ENCODE assay signal across 9 cellular contexts in the genomic region with DNA sequence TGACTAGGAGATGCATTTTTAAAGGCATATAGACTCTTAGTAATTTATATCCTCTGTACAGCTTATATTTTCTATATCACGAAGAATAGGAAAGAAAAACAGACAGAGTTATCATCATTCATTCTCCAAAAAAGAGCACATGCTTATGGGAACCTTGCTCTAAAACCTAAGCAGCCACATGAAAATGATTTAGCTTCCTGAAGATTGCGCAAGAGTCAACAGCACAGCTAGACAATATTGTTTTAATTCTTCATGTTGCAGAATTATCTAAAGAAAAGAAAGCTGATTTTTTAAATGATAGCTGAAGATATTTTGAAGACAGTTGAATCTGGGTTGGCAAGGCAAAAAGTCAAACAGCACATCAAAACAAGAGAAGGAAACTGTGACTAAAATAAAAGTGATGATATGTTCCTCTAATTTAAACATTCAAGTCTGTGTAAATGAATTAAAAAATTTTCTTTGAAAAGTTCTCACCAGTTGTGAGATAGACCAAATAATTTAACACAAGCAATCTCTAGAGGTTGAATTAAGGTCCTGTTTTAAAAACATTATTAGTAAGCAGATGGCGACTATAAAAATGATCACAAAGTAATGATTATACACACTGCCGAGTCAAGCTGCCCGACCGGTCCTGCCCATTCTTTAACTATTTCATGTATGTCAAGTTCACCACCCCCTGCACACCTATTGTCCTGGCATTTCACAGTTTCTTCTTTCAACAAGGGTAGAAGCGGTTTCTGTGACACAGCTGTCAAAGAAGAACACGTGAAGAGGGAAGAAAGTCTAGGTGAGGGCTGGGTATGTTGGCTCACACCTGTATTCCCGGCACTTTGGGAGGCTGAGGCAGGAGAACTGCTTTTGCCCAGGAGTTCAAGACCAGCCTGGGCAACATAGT.
A peak's percentile ranks its signal among the peaks of the same experiment; 100 is the strongest.
DNase-seq lines count a peak whose midpoint lies in the region; ATAC-seq, FAIRE-seq and TF ChIP-seq lines count a peak whose summit lies in the region.
"Had no signal": no experiment of that assay in that cellular context is flagged by ENCODE, and none has a peak within 500 bp of the region (broad histone marks: within the 10 kb centered on the region; RNA-seq: fewer than 3 reads in every experiment).

No MANE protein-coding gene starts in this region.

- no TSS peak for BruUV-seq in endothelial cell of umbilical vein (replicated peaks; lab: Mats Ljungman, UMichigan)

- no peaks in the 10 kb centered on the region for H3K27me3 ChIP-seq in RWPE2 (ENCODE audit: insufficient read depth, poor library complexity, severe bottlenecking)
- H3K27me3 ChIP-seq in endothelial cell of umbilical vein (ENCODE audit: control insufficient read depth in 2 of 2, insufficient read depth in 2 of 2, low read length in 2 of 2) = peaks cover 0 to 3% of the 10 kb centered on the region in 2 experiments

- H3K9me3 ChIP-seq in RWPE2 (ENCODE audit: severe bottlenecking) (no peaks in the 10 kb centered on the region), endothelial cell of umbilical vein (replicated peaks; ENCODE audit: control insufficient read depth, insufficient read depth, low read length) (no peaks in the 10 kb centered on the region)

- CTCF ChIA-PET in endothelial cell of umbilical vein (lab: Charles Lee) = interaction anchor here (1.0 to 1.2 kb wide), 3 partner anchors 9 to 184 kb away, joined by 3 to 4 read pairs (median 4); no protein-coding TSS in a partner anchor

- H3K27me3 Mint-ChIP-seq in progenitor cell of endocrine pancreas = peaks cover 3% of the 10 kb centered on the region

- H3K9ac ChIP-seq in endothelial cell of umbilical vein (replicated peaks; ENCODE audit: extremely low read depth, insufficient read depth, low read length) = no peak overlapping the region

- peak; percentile 41; the same call in 2 of the 3 replicates for ATAC-seq in RWPE2 (ENCODE audit: low read depth)

- H3K4me1 ChIP-seq in RWPE2 (ENCODE audit: insufficient read depth, poor library complexity, severe bottlenecking) (peaks cover 19% of the 10 kb centered on the region), endothelial cell of umbilical vein (ENCODE audit: control insufficient read depth, extremely low read depth, insufficient read depth, low read length) (peaks cover 4% of the 10 kb centered on the region)

- FAIRE-seq in endothelial cell of umbilical vein (lab: Jason Lieb, UNC) = peak; percentile 12

- DNase-seq in RWPE2 (ENCODE audit: low spot score) (no peak), endothelial cell of umbilical vein (ENCODE audit: low read depth, low spot score) (peak; percentile 21), renal cortical epithelial cell (ENCODE audit: low read depth) (peak; percentile 63), NCI-H2107 (lab: John Stamatoyannopoulos, UW) (no peak), UCSD-AML1 (lab: John Stamatoyannopoulos, UW; ENCODE audit: unreplicated experiment) (no peak), progenitor cell of endocrine pancreas (ENCODE audit: low spot score, unreplicated experiment) (no peak)
- DNase-seq: NCI-H2029 had no signal

- intact Hi-C loops in endothelial cell of umbilical vein (cut with micrococcal nuclease) = no loop called here

- dilution Hi-C loops in endothelial cell of umbilical vein (cut with MboI; ENCODE audit: extremely low pct_ligation_motif_present, low sequenced_read_pairs) = no loop called here

- H4K20me1 ChIP-seq in endothelial cell of umbilical vein (replicated peaks; ENCODE audit: control insufficient read depth, extremely low read depth, insufficient read depth, low read length) = no peaks in the 10 kb centered on the region

- H3K4me2 ChIP-seq in endothelial cell of umbilical vein (ENCODE audit: insufficient read depth, low read length) = no peak overlapping the region

- no peaks in the 10 kb centered on the region for H3K36me3 Mint-ChIP-seq in progenitor cell of endocrine pancreas (ENCODE audit: insufficient read depth)

- TF ChIP-seq CTCF in RWPE2 (IDR thresholded peaks at IDR 0.05; ENCODE audit: poor library complexity, severe bottlenecking) = no peak
- no peak for TF ChIP-seq CTCF in endothelial cell of umbilical vein (IDR thresholded peaks at IDR 0.05; ENCODE audit: extremely low read depth in 1 of 2, insufficient read depth in 1 of 2, low read depth in 1 of 2, low read length in 2 of 2)
- no peak for TF ChIP-seq CTCF in progenitor cell of endocrine pancreas (IDR thresholded peaks at IDR 0.05; ENCODE audit: unreplicated experiment)

- no peaks in the 10 kb centered on the region for H3K79me2 ChIP-seq in endothelial cell of umbilical vein (ENCODE audit: control insufficient read depth, insufficient read depth, low read length)

- no peaks in the 10 kb centered on the region for H3K9me3 Mint-ChIP-seq in progenitor cell of endocrine pancreas (ENCODE audit: low read depth)
- H3K9me3 Mint-ChIP-seq: neural crest cell had no signal

- TF ChIP-seq POLR2A in endothelial cell of umbilical vein (IDR thresholded peaks at IDR 0.05; ENCODE audit: low read depth, low read length) = no peak

- POLR2A ChIA-PET in endothelial cell of umbilical vein (lab: Charles Lee) = no interaction called here

- H3K27ac Mint-ChIP-seq in progenitor cell of endocrine pancreas = no peak overlapping the region

- H3K4me1 Mint-ChIP-seq in progenitor cell of endocrine pancreas (ENCODE audit: low read depth) = peaks cover 17% of the 10 kb centered on the region

- TF ChIP-seq EP300 in Ishikawa (IDR thresholded peaks at IDR 0.05; ENCODE audit: borderline replicate concordance) = no peak

- H3K36me3 ChIP-seq in RWPE2 (ENCODE audit: low read depth) = no peaks in the 10 kb centered on the region
- no peaks in the 10 kb centered on the region for H3K36me3 ChIP-seq in endothelial cell of umbilical vein (ENCODE audit: control insufficient read depth in 2 of 2, extremely low read depth in 1 of 2, insufficient read depth in 2 of 2, low read length in 2 of 2)

- no peak overlapping the region for H2AFZ ChIP-seq in endothelial cell of umbilical vein (ENCODE audit: low read depth, low read length)

- no peak overlapping the region for H3K4me3 Mint-ChIP-seq in progenitor cell of endocrine pancreas (ENCODE audit: low read depth)
- H3K4me3 Mint-ChIP-seq: neural crest cell had no signal

- H3K4me3 ChIP-seq in RWPE2 (ENCODE audit: severe bottlenecking) (no peak overlapping the region), endothelial cell of umbilical vein (replicated peaks in 1 of 3; ENCODE audit: insufficient read depth in 1 of 3, low read depth in 1 of 3, low read length in 3 of 3) (no peak overlapping the region)

- TF ChIP-seq RAD21 in Ishikawa (IDR thresholded peaks at IDR 0.05; ENCODE audit: low read depth) = no peak

- H3K27ac ChIP-seq in RWPE2 (ENCODE audit: poor library complexity, severe bottlenecking) = peak overlapping the region; percentile 51
- no peak overlapping the region for H3K27ac ChIP-seq in endothelial cell of umbilical vein (ENCODE audit: insufficient read depth, low read depth, low read length)

- H3K9me1 ChIP-seq in endothelial cell of umbilical vein (replicated peaks; ENCODE audit: control insufficient read depth, extremely low read depth, insufficient read depth, low read length) = no peaks in the 10 kb centered on the region

TF ChIP-seq in Ishikawa, 13 proteins besides CTCF, POLR2A, EP300 and RAD21:
- TF ChIP-seq TEAD4 (IDR thresholded peaks at IDR 0.05) (no peak), CEBPB (IDR thresholded peaks at IDR 0.05) (peak; percentile 98)

TF ChIP-seq in endothelial cell of umbilical vein, 7 proteins besides CTCF, POLR2A, EP300 and RAD21:
- TF ChIP-seq, protein P1, sequence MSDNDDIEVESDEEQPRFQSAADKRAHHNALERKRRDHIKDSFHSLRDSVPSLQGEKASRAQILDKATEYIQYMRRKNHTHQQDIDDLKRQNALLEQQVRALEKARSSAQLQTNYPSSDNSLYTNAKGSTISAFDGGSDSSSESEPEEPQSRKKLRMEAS (IDR thresholded peaks at IDR 0.05; ENCODE audit: insufficient read depth, insufficient read length) = no peak
- TF ChIP-seq GATA2 (IDR thresholded peaks at IDR 0.05; ENCODE audit: insufficient read depth, insufficient read length, low read depth, low read length) = no peak
- no peak for TF ChIP-seq FOS (IDR thresholded peaks at IDR 0.05; ENCODE audit: borderline replicate concordance, insufficient read depth, low read length)
- no peak for TF ChIP-seq MYC (IDR thresholded peaks at IDR 0.05; ENCODE audit: low read depth, low read length)
- TF ChIP-seq JUN (IDR thresholded peaks at IDR 0.05; ENCODE audit: borderline replicate concordance, insufficient read depth, insufficient read length, low read depth) = no peak
- no peak for TF ChIP-seq EZH2 (IDR thresholded peaks at IDR 0.05; ENCODE audit: borderline replicate concordance, low read depth, low read length, severe bottlenecking)
- TF ChIP-seq POLR2AphosphoS5 (IDR thresholded peaks at IDR 0.05; ENCODE audit: insufficient read depth, low read depth, low read length) = no peak

Comparison
In these comparisons a context has a peak if more than half of its experiments do, and no peak if none do; other contexts are left out.
1. DNase-seq: peak in endothelial cell of umbilical vein (single experiment) and renal cortical epithelial cell (single experiment); none in RWPE2 (single experiment), NCI-H2107 (single experiment), UCSD-AML1 (single experiment) and progenitor cell of endocrine pancreas (single experiment).